In the genomic region with DNA sequence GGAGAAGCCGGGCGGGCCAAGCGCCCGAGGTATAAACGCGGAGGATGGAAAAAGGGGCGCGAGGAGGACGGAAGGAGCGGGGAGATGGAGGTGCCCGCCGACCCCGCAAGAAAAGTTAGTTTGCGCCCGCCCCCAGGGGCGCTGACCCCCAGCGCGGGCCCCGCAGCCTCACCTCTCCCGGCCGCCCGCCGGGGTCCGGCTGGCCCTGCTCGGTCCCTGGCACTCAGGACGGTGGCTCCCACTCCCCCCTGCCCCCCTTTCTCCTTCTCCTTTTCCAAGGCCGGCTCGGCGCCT, we compare ENCODE assay signal across 8 cellular contexts. TPM values are rescaled to one million over a fixed set of nuclear protein-coding genes. Genes with fewer than 3 reads are reported as not detected.
DNase-seq lines count a peak whose midpoint lies in the region; ATAC-seq and TF ChIP-seq lines count a peak whose summit lies in the region.

No MANE protein-coding gene starts in this region.

- H3K27ac ChIP-seq in 22Rv1: peak overlapping the region; percentile 89
- H3K27ac ChIP-seq in breast epithelium: peak overlapping the region; percentile 92 to 95
- peak overlapping the region; percentile 58 to 91 for H3K27ac ChIP-seq in mucosa of rectum (ENCODE audit: low read depth in 2 of 2, low read length in 2 of 2)

- peaks cover 8 to 28% of the 10 kb centered on the region in 2 donors for H3K4me1 ChIP-seq in breast epithelium
- peaks cover 29 to 37% of the 10 kb centered on the region in 2 donors for H3K4me1 ChIP-seq in mucosa of rectum (ENCODE audit: control insufficient read depth in 2 of 2, insufficient read depth in 2 of 2, low read length in 2 of 2)

- H3K4me3 ChIP-seq in breast epithelium (peak overlapping the region; percentile 89 to 94 (median 91)), mucosa of rectum (ENCODE audit: low read length in 2 of 2) (peak overlapping the region; percentile 69 to 74)

- peaks cover 1% of the 10 kb centered on the region; the same call in 1 of the 2 replicates for H3K27me3 Mint-ChIP-seq in HFFc6 (ENCODE audit: insufficient read depth)

- peak overlapping the region; percentile 70 to 79 for H3K9ac ChIP-seq in mucosa of rectum (ENCODE audit: low read depth in 1 of 2, low read length in 2 of 2)

- H3K9me3 ChIP-seq in breast epithelium (no peaks in the 10 kb centered on the region), mucosa of rectum (ENCODE audit: control insufficient read depth in 2 of 2, low read length in 2 of 2) (no peaks in the 10 kb centered on the region)

- no peak for TF ChIP-seq POLR2A in breast epithelium (IDR thresholded peaks at IDR 0.05)

- H3K4me3 Mint-ChIP-seq in HFFc6: peak overlapping the region; percentile 86

- peaks cover 13% of the 10 kb centered on the region for H3K36me3 Mint-ChIP-seq in HFFc6 (ENCODE audit: low read depth)

- no peaks in the 10 kb centered on the region for H3K9me3 Mint-ChIP-seq in HFFc6

- intact Hi-C loops in breast epithelium (cut with DNase I; ENCODE audit: low total_unique reads): no loop called here

- H3K27me3 ChIP-seq in breast epithelium: no peaks in the 10 kb centered on the region
- H3K27me3 ChIP-seq in mucosa of rectum (ENCODE audit: control insufficient read depth in 2 of 2, insufficient read depth in 2 of 2, low read length in 2 of 2): no peaks in the 10 kb centered on the region

- no peak overlapping the region for H3K27ac Mint-ChIP-seq in HFFc6

- TF ChIP-seq CTCF in 22Rv1 (IDR thresholded peaks at IDR 0.05) (no peak), HFFc6 (IDR thresholded peaks at IDR 0.05) (no peak), breast epithelium (IDR thresholded peaks at IDR 0.05) (no peak)

- peaks cover 38% of the 10 kb centered on the region for H3K4me1 Mint-ChIP-seq in HFFc6 (ENCODE audit: low read depth)

- no peak for ATAC-seq in HG02981 (IDR thresholded peaks at IDR 0.05; ENCODE audit: unreplicated experiment)

- H3K36me3 ChIP-seq in breast epithelium: no peaks in the 10 kb centered on the region
- H3K36me3 ChIP-seq in mucosa of rectum (ENCODE audit: control insufficient read depth in 2 of 2, insufficient read depth in 2 of 2, low read length in 2 of 2): peaks cover 11% of the 10 kb centered on the region in 2 donors

- no peak for DNase-seq in HFFc6
- no peak for DNase-seq in breast epithelium (ENCODE audit: low spot score in 2 of 2)
- no peak for DNase-seq in RKO (ENCODE audit: low spot score)
- DNase-seq in C1 segment of cervical spinal cord (lab: John Stamatoyannopoulos, UW): no peak
- DNase-seq in globus pallidus (ENCODE audit: low spot score): no peak

RNA-seq across cellular contexts. Expression of a gene that starts 0.2 kb away (rescaled TPM):
- 10 to 100 TPM; 17.5 to 25.3 (median 21.5) TPM for total RNA-seq in HFFc6 (2021; fragmentation: NEBNext Ultra II Directional; extraction: Animal tissue kit (Norgen Biotek cat#: 25700))
- 10 to 100 TPM in 2 of 3 donors, 1 to 10 TPM in 1; 10.0 to 23.3 (median 14.6) TPM for total RNA-seq in breast epithelium

RNA-seq across cellular contexts. Expression of a gene that starts 1.2 kb away (rescaled TPM):
- 10 to 100 TPM in 2 of 6 experiments, 1 to 10 TPM in 4; 8.7 to 11.1 (median 9.4) TPM for total RNA-seq in HFFc6 (2021; fragmentation: NEBNext Ultra II Directional; extraction: Animal tissue kit (Norgen Biotek cat#: 25700))
- 10 to 100 TPM; 18.4 to 34.7 (median 31.2) TPM for total RNA-seq in breast epithelium

RNA-seq across cellular contexts. Expression of a gene that starts 10.3 kb away (rescaled TPM):
- total RNA-seq in HFFc6 (2021; fragmentation: NEBNext Ultra II Directional; extraction: Animal tissue kit (Norgen Biotek cat#: 25700)): under 1 TPM; 0.14 to 0.55 (median 0.46) TPM
- total RNA-seq in breast epithelium: 10 to 100 TPM in 2 of 3 donors, 1 to 10 TPM in 1; 4.6 to 60.2 (median 52.4) TPM

RNA-seq across cellular contexts. Expression of a gene that starts 58.7 kb away (rescaled TPM):
- 10 to 100 TPM; 31.7 to 43.9 (median 41.2) TPM for total RNA-seq in HFFc6 (2021; fragmentation: NEBNext Ultra II Directional; extraction: Animal tissue kit (Norgen Biotek cat#: 25700))
- 10 to 100 TPM; 45.1 to 62.5 (median 51.1) TPM for total RNA-seq in breast epithelium
